Comparison of ENCODE assay signal across 22 cellular contexts in the genomic region with DNA sequence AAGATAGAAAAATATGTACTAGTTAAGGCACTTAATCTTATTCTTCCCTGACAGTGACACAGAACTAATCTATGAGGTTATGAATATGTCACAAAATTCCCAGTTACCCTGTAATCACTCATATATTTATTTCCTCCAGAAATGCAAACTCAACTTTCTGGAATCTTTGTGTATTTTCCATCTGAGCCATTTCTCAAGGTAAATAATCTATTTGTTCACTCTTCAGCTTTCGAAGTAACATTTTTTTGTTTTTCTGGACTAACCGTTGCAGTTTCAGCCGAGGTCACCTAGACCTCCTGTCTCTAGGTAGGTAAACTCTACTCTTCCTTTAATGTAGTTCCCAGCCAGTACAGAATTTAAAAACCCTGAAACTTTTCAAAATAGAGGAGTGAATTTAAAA.
DNase-seq lines count a peak whose midpoint lies in the region; ATAC-seq and TF ChIP-seq lines count a peak whose summit lies in the region.
"Had no signal": no experiment of that assay in that cellular context is flagged by ENCODE, and none has a peak within 500 bp of the region (broad histone marks: within the 10 kb centered on the region; RNA-seq: fewer than 3 reads in every experiment).

No MANE protein-coding gene starts in this region.

- H2AK5ac ChIP-seq in IMR-90 (ENCODE audit: low read depth, low read length) = no peak overlapping the region

- H3K27me3 ChIP-seq in A673 (replicated peaks; ENCODE audit: insufficient read depth, low read depth, low read length, poor library complexity) = no peaks in the 10 kb centered on the region
- H3K27me3 ChIP-seq in IMR-90 (ENCODE audit: control insufficient read depth, insufficient read depth, low read length) = no peaks in the 10 kb centered on the region
- no peaks in the 10 kb centered on the region for H3K27me3 ChIP-seq in brain microvascular endothelial cell (replicated peaks)
- H3K27me3 ChIP-seq: BE2C; BLaER1 treated with 17β-estradiol and CSF1 and Interleukin-3, amounts not matched to agents 10 nM and 100 nM had no signal

- H3K4ac ChIP-seq in IMR-90 (ENCODE audit: low read depth, low read length) = no peak overlapping the region

- H4K20me1 ChIP-seq in IMR-90 (ENCODE audit: insufficient read depth, low read length) = peaks cover 2% of the 10 kb centered on the region; the same call in 1 of the 2 replicates
- H4K20me1 ChIP-seq: BLaER1 treated with 17β-estradiol and CSF1 and Interleukin-3, amounts not matched to agents 10 nM and 100 nM had no signal

- no peak overlapping the region for H2BK20ac ChIP-seq in IMR-90 (ENCODE audit: low read depth, low read length)

- no peak overlapping the region for H3K4me2 ChIP-seq in IMR-90 (ENCODE audit: low read depth, low read length)
- H3K4me2 ChIP-seq: GM23338 had no signal

- no peak overlapping the region for H3K56ac ChIP-seq in IMR-90 (ENCODE audit: extremely low read depth, insufficient read depth, low read length)

- no peak overlapping the region for H4K8ac ChIP-seq in IMR-90 (ENCODE audit: low read depth in 2 of 2, low read length in 2 of 2)

- H3K27ac ChIP-seq in A673 (ENCODE audit: low read depth, low read length, poor library complexity, severe bottlenecking) = peak overlapping the region; percentile 77
- no peak overlapping the region for H3K27ac ChIP-seq in IMR-90 (ENCODE audit: insufficient read depth, low read length)
- peak overlapping the region; percentile 92 for H3K27ac ChIP-seq in brain microvascular endothelial cell
- H3K27ac ChIP-seq: BLaER1 treated with 17β-estradiol and CSF1 and Interleukin-3, amounts not matched to agents 10 nM and 100 nM had no signal

- peaks cover 25% of the 10 kb centered on the region for H3K4me1 Mint-ChIP-seq in progenitor cell of endocrine pancreas (ENCODE audit: low read depth)
- no peaks in the 10 kb centered on the region for H3K4me1 Mint-ChIP-seq in natural killer cell
- H3K4me1 Mint-ChIP-seq: CD8-positive, alpha-beta memory T cell had no signal

- H4K91ac ChIP-seq in IMR-90 (ENCODE audit: insufficient read depth, low read depth, low read length) = no peak overlapping the region

- TF ChIP-seq CTCF in A673 (conservative IDR thresholded peaks at IDR 0.05; ENCODE audit: low read depth, low read length) (no peak), IMR-90 (conservative IDR thresholded peaks at IDR 0.05; ENCODE audit: low read depth, low read length) (no peak), brain microvascular endothelial cell (IDR thresholded peaks at IDR 0.05; ENCODE audit: low read depth, low read length, missing control alignments) (no peak), progenitor cell of endocrine pancreas (IDR thresholded peaks at IDR 0.05; ENCODE audit: unreplicated experiment) (no peak), natural killer cell (IDR thresholded peaks at IDR 0.05) (no peak)

- in situ Hi-C loops in IMR-90 (cut with MboI; ENCODE audit: low sequenced_read_pairs) (loop anchor here (10.0 to 25.0 kb wide), 2 partner anchors 420 to 1038 kb away; no protein-coding TSS in a partner anchor), brain microvascular endothelial cell (cut with HindIII; ENCODE audit: low pct_ligation_motif_present, low sequenced_read_pairs) (no loop called here)

- BruUV-seq in A673 (replicated peaks; lab: Mats Ljungman, UMichigan) (no TSS peak), IMR-90 (replicated peaks; lab: Mats Ljungman, UMichigan) (no TSS peak)

- no peak overlapping the region for H3K14ac ChIP-seq in IMR-90 (replicated peaks; ENCODE audit: low read depth, low read length)

- dilution Hi-C loops in IMR-90 (cut with HindIII; ENCODE audit: low sequenced_read_pairs, unreplicated experiment) = no loop called here

- H3K4me3 ChIP-seq in A673 (ENCODE audit: low read depth, low read length, poor library complexity, severe bottlenecking) (no peak overlapping the region), IMR-90 (ENCODE audit: insufficient read depth, low read depth, low read length) (no peak overlapping the region), brain microvascular endothelial cell (ENCODE audit: low read depth, low read length) (no peak overlapping the region)
- H3K4me3 ChIP-seq: BLaER1 treated with 17β-estradiol and CSF1 and Interleukin-3, amounts not matched to agents 10 nM and 100 nM; GM12878; GM23338; HAP-1 had no signal

- H3K27ac Mint-ChIP-seq in progenitor cell of endocrine pancreas (peak overlapping the region; percentile 1), natural killer cell (no peak overlapping the region)
- H3K27ac Mint-ChIP-seq: CD14-positive monocyte; CD4-positive, alpha-beta T cell; GM23338 had no signal

- no peak overlapping the region for H2AK9ac ChIP-seq in IMR-90 (replicated peaks; ENCODE audit: low read depth, low read length, poor library complexity)

- no peak overlapping the region for H3K23ac ChIP-seq in IMR-90 (ENCODE audit: low read depth, low read length)

- H3K9me1 ChIP-seq in IMR-90 (ENCODE audit: insufficient read depth, low read length) = no peaks in the 10 kb centered on the region; the same call in 1 of the 2 replicates

- H3K9me3 Mint-ChIP-seq in progenitor cell of endocrine pancreas (ENCODE audit: low read depth) = no peaks in the 10 kb centered on the region
- no peaks in the 10 kb centered on the region for H3K9me3 Mint-ChIP-seq in natural killer cell
- H3K9me3 Mint-ChIP-seq: CD14-positive monocyte; CD4-positive, alpha-beta T cell; CD8-positive, alpha-beta memory T cell; GM23338; HFFc6 had no signal

- H3K4me3 Mint-ChIP-seq in progenitor cell of endocrine pancreas (ENCODE audit: low read depth) (no peak overlapping the region), natural killer cell (no peak overlapping the region)
- H3K4me3 Mint-ChIP-seq: CD14-positive monocyte; CD4-positive, alpha-beta T cell; CD8-positive, alpha-beta memory T cell; GM23338; HFFc6 had no signal

- CTCF ChIA-PET in A673 (lab: Charles Lee) (no interaction called here), IMR-90 (lab: Yijun Ruan, JAX) (interaction anchor here (0.6 kb wide), 1 partner anchor 645 kb away, joined by 3 read pairs; no protein-coding TSS in a partner anchor)

- WGBS in IMR-90 (ENCODE audit: extremely low coverage in 2 of 2, insufficient read length in 1 of 2), 2 experiments = 100% methylated on average over 1 of the region's 3 CpGs; no CpG with 5 or more reads in 1 of the 2 experiments

- DNase-seq in A673 (ENCODE audit: low spot score) = no peak
- no peak for DNase-seq in IMR-90
- no peak for DNase-seq in brain microvascular endothelial cell
- DNase-seq in progenitor cell of endocrine pancreas (ENCODE audit: low spot score, unreplicated experiment) = no peak
- no peak for DNase-seq in natural killer cell
- no peak for DNase-seq in NCI-H345 (lab: John Stamatoyannopoulos, UW)
- DNase-seq: ACHN; AML-193; BE2C; CD4-positive, alpha-beta T cell; CD8-positive, alpha-beta memory T cell; DMS 273 treated with DMSO at 0.1 percent for 48 hours; DMS79; EL; GDM1; HFFc6 had no signal

- TF ChIP-seq POLR2A in IMR-90 (IDR thresholded peaks at IDR 0.05; ENCODE audit: low read depth, low read length) = no peak
- no peak for TF ChIP-seq POLR2A in GM18505 (IDR thresholded peaks at IDR 0.05; ENCODE audit: borderline replicate concordance, extremely low read depth, insufficient read depth, insufficient read length)

- H2BK120ac ChIP-seq in IMR-90 (ENCODE audit: low read depth, low read length) = no peak overlapping the region

- no peak overlapping the region for H4K5ac ChIP-seq in IMR-90 (ENCODE audit: low read depth, low read length)

- H3K18ac ChIP-seq in IMR-90 (ENCODE audit: low read depth, low read length) = peak overlapping the region; percentile 41; the same call in 1 of the 2 replicates

- no peaks in the 10 kb centered on the region for H3K27me3 Mint-ChIP-seq in progenitor cell of endocrine pancreas
- H3K27me3 Mint-ChIP-seq in natural killer cell (ENCODE audit: low read depth in 2 of 2) = no peaks in the 10 kb centered on the region
- H3K27me3 Mint-ChIP-seq: CD4-positive, alpha-beta T cell had no signal

- H3K9ac ChIP-seq in IMR-90 (ENCODE audit: low read depth, low read length) = no peak overlapping the region
- H3K9ac ChIP-seq: BLaER1 treated with 17β-estradiol and CSF1 and Interleukin-3, amounts not matched to agents 10 nM and 100 nM had no signal

- TF ChIP-seq RAD21 in IMR-90 (IDR thresholded peaks at IDR 0.05; ENCODE audit: low read length) = no peak

- H3K9me3 ChIP-seq in A673 (ENCODE audit: low read depth, low read length, poor library complexity, severe bottlenecking) (no peaks in the 10 kb centered on the region), IMR-90 (ENCODE audit: control insufficient read depth, insufficient read depth, low read length) (no peaks in the 10 kb centered on the region)
- H3K9me3 ChIP-seq: BE2C; BLaER1 treated with 17β-estradiol and CSF1 and Interleukin-3, amounts not matched to agents 10 nM and 100 nM; HAP-1 had no signal

- H3K36me3 ChIP-seq in A673 (ENCODE audit: insufficient read depth, low read length, poor library complexity, severe bottlenecking) (no peaks in the 10 kb centered on the region), IMR-90 (ENCODE audit: control insufficient read depth, insufficient read depth, low read length) (no peaks in the 10 kb centered on the region), brain microvascular endothelial cell (replicated peaks) (no peaks in the 10 kb centered on the region)
- H3K36me3 ChIP-seq: BE2C; BLaER1 treated with 17β-estradiol and CSF1 and Interleukin-3, amounts not matched to agents 10 nM and 100 nM; HAP-1 had no signal

- intact Hi-C loops in A673 (cut with micrococcal nuclease; ENCODE audit: unreplicated experiment) (loop anchor here (5.0 to 10.0 kb wide), 3 partner anchors 43 to 1028 kb away; no protein-coding TSS in a partner anchor), IMR-90 (cut with micrococcal nuclease) (loop anchor here (5.0 kb wide), 2 partner anchors 963 to 1443 kb away; a partner anchor contains a TSS), natural killer cell (cut with micrococcal nuclease) (no loop called here)

- H3K4me1 ChIP-seq in A673 (ENCODE audit: insufficient read depth, low read length, poor library complexity, severe bottlenecking) (peaks cover 52% of the 10 kb centered on the region), IMR-90 (ENCODE audit: control insufficient read depth, insufficient read depth, low read length) (peaks cover 4% of the 10 kb centered on the region; the same call in 1 of the 2 replicates)
- H3K4me1 ChIP-seq: BE2C had no signal

- ATAC-seq in IMR-90 (ENCODE audit: low read depth) = no peak
- ATAC-seq in GM18505 (IDR thresholded peaks at IDR 0.05; ENCODE audit: unreplicated experiment) = no peak
- ATAC-seq in natural killer cell = no peak
- ATAC-seq: GM12878, GM23338 had no signal

- H3K36me3 Mint-ChIP-seq in progenitor cell of endocrine pancreas (ENCODE audit: insufficient read depth) (peaks cover 6% of the 10 kb centered on the region), natural killer cell (no peaks in the 10 kb centered on the region)
- H3K36me3 Mint-ChIP-seq: CD14-positive monocyte had no signal

- POLR2A ChIA-PET in A673 (lab: Charles Lee; ENCODE audit: low non-redundant PET) = no interaction called here
- POLR2A ChIA-PET in IMR-90 (lab: Charles Lee; ENCODE audit: unreplicated experiment) = no interaction called here

- no peak overlapping the region for H2AFZ ChIP-seq in IMR-90 (replicated peaks; ENCODE audit: low read length, poor library complexity)
- H2AFZ ChIP-seq: GM23338 had no signal

- H2BK15ac ChIP-seq in IMR-90 (ENCODE audit: low read depth, low read length) = no peak overlapping the region

- H2BK5ac ChIP-seq in IMR-90 (ENCODE audit: low read depth, low read length, poor library complexity, severe bottlenecking) = no peak overlapping the region

- H3K79me1 ChIP-seq in IMR-90 (ENCODE audit: low read depth in 1 of 2, low read length in 2 of 2) = peaks cover 0 to 6% of the 10 kb centered on the region in 2 experiments; a peak in 3 of 4 replicates
